In genomic region chr2:64112016-64112415, GRCh38 we compare ENCODE assay signal across 28 cellular contexts.
"Had no signal": no experiment of that assay in that cellular context is flagged by ENCODE, and none has a peak within 500 bp of the region (broad histone marks: within the 10 kb centered on the region; RNA-seq: fewer than 3 reads in every experiment).

No MANE protein-coding gene starts in this region.

- H3K27me3 ChIP-seq: esophagus muscularis mucosa, foreskin keratinocyte, heart right ventricle, left lung, pancreas, right atrium auricular region, stomach, thyroid gland, upper lobe of right lung had no signal

- H3K4me3 ChIP-seq: esophagus muscularis mucosa, heart right ventricle, left lung, lower lobe of right lung, pancreas, psoas muscle, right atrium auricular region, stomach, thyroid gland, upper lobe of right lung had no signal

- H3K27ac ChIP-seq: esophagus muscularis mucosa, foreskin keratinocyte, heart right ventricle, left lung, lower lobe of right lung, psoas muscle, right atrium auricular region, thyroid gland, upper lobe of right lung, WERI-Rb-1 had no signal

- DNase-seq: activated CD4-positive, alpha-beta T cell treated with anti-CD3 and anti-CD28 coated beads for 48 hours; activated CD4-positive, alpha-beta T cell treated with anti-CD3 and anti-CD28 coated beads, Interleukin-2, amount 50 U/mL, for 48 hours; activated CD8-positive, alpha-beta memory T cell treated with anti-CD3 and anti-CD28 coated beads, Interleukin-2, amount 50 U/mL, for 4 hours; activated effector memory CD4-positive, alpha-beta T cell treated with anti-CD3 and anti-CD28 coated beads, Interleukin-2, amount 50 U/mL, for 16 hours; activated naive CD4-positive, alpha-beta T cell treated with anti-CD3 and anti-CD28 coated beads for 36 hours; activated naive CD8-positive, alpha-beta T cell treated with anti-CD3 and anti-CD28 coated beads, Interleukin-2, amount 50 U/mL, for 24 hours; activated T-cell treated with anti-CD3 and anti-CD28 coated beads, Interleukin-2, amount 50 U/mL, for 1 hour; amygdala; caudate nucleus; endodermal cell; foreskin keratinocyte; heart right ventricle; left lung; lower lobe of right lung; mesendoderm; pancreas; psoas muscle; stimulated activated CD4-positive, alpha-beta T cell treated with anti-CD3 and anti-CD28 coated beads, Interleukin-15, amount 100 ng/mL, for 24 hours; stimulated activated CD4-positive, alpha-beta T cell treated with anti-CD3 and anti-CD28 coated beads, Interleukin-2, amount 100 ng/mL, for 24 hours; stimulated activated naive B cell treated with anti-CD40 and anti-IgM and Interleukin-4, amounts not matched to agents 10 μg/mL and 1 μg/mL and 100 μg/mL, for 72 hours; stomach; T-helper 9 cell; thyroid gland; upper lobe of right lung; WERI-Rb-1 had no signal

- H3K36me3 ChIP-seq: thyroid gland had no signal

- H3K9me3 ChIP-seq: esophagus muscularis mucosa, heart right ventricle, left lung, lower lobe of right lung, pancreas, psoas muscle, right atrium auricular region, stomach, thyroid gland, upper lobe of right lung had no signal

- ATAC-seq: activated CD4-positive, CD25-positive, alpha-beta regulatory T cell treated with anti-CD3 and anti-CD28 coated beads, Interleukin-2, amount 50 U/mL, for 24 hours; activated naive CD8-positive, alpha-beta T cell treated with anti-CD3 and anti-CD28 coated beads, Interleukin-2, amount 50 U/mL, for 24 hours; foreskin keratinocyte; heart right ventricle; left lung; lower lobe of right lung; pancreas; psoas muscle; stimulated activated naive B cell treated with anti-CD40 and anti-IgM and Interleukin-4, amounts not matched to agents 10 μg/mL and 1 μg/mL and 100 μg/mL, for 72 hours; upper lobe of right lung had no signal
